ENCODE assay signal across 26 cellular contexts in genomic region chr14:93200553-93200952, GRCh38.
"Had no signal": no experiment of that assay in that cellular context is flagged by ENCODE, and none has a peak within 500 bp of the region (broad histone marks: within the 10 kb centered on the region; RNA-seq: fewer than 3 reads in every experiment).

No MANE protein-coding gene starts in this region.

- H3K4me3 ChIP-seq: ascending aorta, body of pancreas, K562 had no signal

- H3K4me1 ChIP-seq: ascending aorta had no signal

- DNase-seq: activated B cell treated with CpG ODN at 0.5 μM for 24 hours; activated CD4-positive, alpha-beta memory T cell treated with anti-CD3 and anti-CD28 coated beads for 36 hours; activated CD4-positive, alpha-beta T cell treated with anti-CD3 and anti-CD28 coated beads for 1 hour; activated CD4-positive, alpha-beta T cell treated with anti-CD3 and anti-CD28 coated beads, Interleukin-2, amount 10 ng/mL, durations not matched to agents 7 days and 5 days; activated CD8-positive, alpha-beta memory T cell treated with anti-CD3 and anti-CD28 coated beads for 24 hours; activated effector memory CD4-positive, alpha-beta T cell treated with anti-CD3 and anti-CD28 coated beads, Interleukin-2, amount 50 U/mL, for 16 hours; activated naive CD4-positive, alpha-beta T cell treated with Interleukin-2 at 50 U/mL for 16 hours; activated naive CD8-positive, alpha-beta T cell treated with anti-CD3 and anti-CD28 coated beads, Interleukin-2, amount 50 U/mL, for 24 hours; activated T-cell treated with anti-CD3 and anti-CD28 coated beads, Interleukin-2, amount 50 U/mL, for 4 hours; amniotic stem cell; body of pancreas; Kasumi-1; NCI-H1105; NCI-H1436; NCI-H1694 treated with DMSO at 0.1 percent for 48 hours; NCI-H2029 treated with DMSO at 0.1 percent for 48 hours; NCI-H345; NCI-H510A; NCI-H526 treated with DMSO at 0.1 percent for 48 hours; NCI-H82; SIG-M5; T-helper 17 cell; T-helper 9 cell had no signal

- H3K36me3 ChIP-seq: ascending aorta had no signal

- H3K27me3 ChIP-seq: ascending aorta, body of pancreas had no signal

- H3K27ac ChIP-seq: ascending aorta, body of pancreas had no signal

- ATAC-seq: activated naive CD4-positive, alpha-beta T cell treated with anti-CD3 and anti-CD28 coated beads, Interleukin-2, amount 50 U/mL, for 72 hours; activated naive CD8-positive, alpha-beta T cell treated with anti-CD3 and anti-CD28 coated beads, Interleukin-2, amount 50 U/mL, for 24 hours; activated T-cell treated with anti-CD3 and anti-CD28 coated beads, Interleukin-2, amount 50 U/mL, for 4 hours; body of pancreas; K562; T-helper 17 cell had no signal

- H3K9me3 ChIP-seq: ascending aorta, body of pancreas had no signal
